ENCODE assay signal across 19 cellular contexts in the genomic region with DNA sequence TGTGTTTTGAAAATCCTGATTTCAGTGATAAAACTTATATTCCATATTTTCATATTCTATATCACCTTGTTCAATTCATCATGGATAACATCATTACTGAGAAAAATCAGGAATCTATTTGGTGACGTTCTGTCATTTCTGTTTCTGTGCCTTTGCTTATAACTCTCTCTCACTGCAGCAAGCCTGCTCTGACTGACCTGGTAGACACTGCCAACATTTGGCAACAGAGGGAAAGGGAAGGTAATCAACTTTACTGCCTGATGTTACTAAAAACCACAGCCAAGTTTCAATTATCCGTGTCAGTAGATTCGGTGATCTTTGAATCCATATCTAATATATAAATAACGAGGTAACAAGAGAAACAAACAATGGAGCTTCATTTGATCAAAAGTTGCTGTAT.
"Had no signal": no experiment of that assay in that cellular context is flagged by ENCODE, and none has a peak within 500 bp of the region (broad histone marks: within the 10 kb centered on the region; RNA-seq: fewer than 3 reads in every experiment).

No MANE protein-coding gene starts in this region.

- H3K9me3 Mint-ChIP-seq: mesothelial cell of epicardium, neural crest cell had no signal

- ATAC-seq: left colon; natural killer cell; stimulated activated effector memory CD8-positive, alpha-beta T cell treated with anti-CD3 and anti-CD28 coated beads, Interleukin-12 subunit alpha, Interleukin-12 subunit beta, amount 100 ng/mL, for 72 hours; stimulated activated naive CD8-positive, alpha-beta T cell treated with anti-CD3 and anti-CD28 coated beads, Interleukin-15, Interleukin-2, amounts not matched to agents 100 U/mL and 50 U/mL, for 24 hours had no signal

- H3K4me1 Mint-ChIP-seq: mesothelial cell of epicardium; natural killer cell; neural crest cell; stimulated activated effector memory CD8-positive, alpha-beta T cell treated with anti-CD3 and anti-CD28 coated beads, Interleukin-12 subunit alpha, Interleukin-12 subunit beta, amount 100 ng/mL, for 72 hours had no signal

- H3K4me1 ChIP-seq: right atrium auricular region, tibial artery, upper lobe of left lung, uterus had no signal

- H3K4me3 Mint-ChIP-seq: mesothelial cell of epicardium; natural killer cell; neural crest cell; stimulated activated effector memory CD8-positive, alpha-beta T cell treated with anti-CD3 and anti-CD28 coated beads, Interleukin-12 subunit alpha, Interleukin-12 subunit beta, amount 100 ng/mL, for 72 hours had no signal

- H3K27ac ChIP-seq: coronary artery, hepatocyte, right atrium auricular region, tibial artery, upper lobe of left lung, uterus had no signal

- H3K27me3 ChIP-seq: hepatocyte, right atrium auricular region, tibial artery, upper lobe of left lung, uterus had no signal

- H3K4me3 ChIP-seq: coronary artery, hepatocyte, right atrium auricular region, smooth muscle cell, tibial artery, upper lobe of left lung, uterus had no signal

- H3K9me3 ChIP-seq: right atrium auricular region, tibial artery, upper lobe of left lung, uterus had no signal

- H3K36me3 Mint-ChIP-seq: mesothelial cell of epicardium; natural killer cell; stimulated activated effector memory CD8-positive, alpha-beta T cell treated with anti-CD3 and anti-CD28 coated beads, Interleukin-12 subunit alpha, Interleukin-12 subunit beta, amount 100 ng/mL, for 72 hours had no signal

- H2AFZ ChIP-seq: hepatocyte had no signal

- H3K27ac Mint-ChIP-seq: mesothelial cell of epicardium; natural killer cell; stimulated activated effector memory CD8-positive, alpha-beta T cell treated with anti-CD3 and anti-CD28 coated beads, Interleukin-12 subunit alpha, Interleukin-12 subunit beta, amount 100 ng/mL, for 72 hours had no signal

- DNase-seq: effector CD8-positive, alpha-beta T cell; foreskin melanocyte; kidney; left colon; mammary epithelial cell; natural killer cell; stimulated activated CD4-positive, alpha-beta T cell treated with anti-CD3 and anti-CD28 coated beads, Interleukin-2, amount 100 ng/mL, for 48 hours; stimulated activated CD8-positive, alpha-beta memory T cell treated with anti-CD3 and anti-CD28 coated beads, Interleukin-4, amount 100 ng/mL, for 48 hours; stimulated activated naive CD8-positive, alpha-beta T cell treated with anti-CD3 and anti-CD28 coated beads, Interleukin-15, Interleukin-2, amounts not matched to agents 100 U/mL and 50 U/mL, for 24 hours; tibial artery; upper lobe of left lung; uterus had no signal

- H3K79me2 ChIP-seq: hepatocyte had no signal

- H3K4me2 ChIP-seq: hepatocyte, smooth muscle cell had no signal

- H3K36me3 ChIP-seq: right atrium auricular region, tibial artery, upper lobe of left lung, uterus had no signal
